In genomic region chr7:64998865-64999164, GRCh38 we compare ENCODE assay signal across 1 cellular context.
TF ChIP-seq lines count a peak whose summit lies in the region.

No MANE protein-coding gene starts in this region.

TF ChIP-seq in HepG2, 621 proteins besides CTCF, POLR2A, EP300 and RAD21 (continued from another document):
- TF ChIP-seq REST (IDR thresholded peaks at IDR 0.05; ENCODE audit: borderline replicate concordance in 1 of 2, low read depth in 1 of 2, low read length in 2 of 2) (no peak), ZNF34 (CRISPR knock-in tag; IDR thresholded peaks at IDR 0.05; ENCODE audit: borderline replicate concordance) (peak; percentile 23; the same call in 1 of the 2 replicates), ZC3H13 (CRISPR knock-in tag; IDR thresholded peaks at IDR 0.05) (0 out of 2 replicates have a peak, but pooled peaks have one; percentile 80)
